Comparison of ENCODE assay signal across 25 cellular contexts in genomic region chr18:46772396-46772795, GRCh38. TPM values are rescaled to one million over a fixed set of nuclear protein-coding genes. Genes with fewer than 3 reads are reported as not detected.
DNase-seq lines count a peak whose midpoint lies in the region; ATAC-seq, FAIRE-seq and TF ChIP-seq lines count a peak whose summit lies in the region.
"Had no signal": no experiment of that assay in that cellular context is flagged by ENCODE, and none has a peak within 500 bp of the region (broad histone marks: within the 10 kb centered on the region; RNA-seq: fewer than 3 reads in every experiment).

No MANE protein-coding gene starts in this region.

- H3K9ac ChIP-seq in HepG2 (ENCODE audit: insufficient read depth, low read depth, low read length), result no peak overlapping the region

- in situ Hi-C loops in HepG2 (cut with HindIII; ENCODE audit: extremely low pct_ligation_motif_present, low pct_unique_long_range_greater_than_20kb), result no loop called here

- peaks cover 6% of the 10 kb centered on the region for H3K9me3 Mint-ChIP-seq in WTC11
- H3K9me3 Mint-ChIP-seq: activated naive CD4-positive, alpha-beta T cell treated with anti-CD3 and anti-CD28 coated beads, Interleukin-2, amount 50 U/mL, for 24 hours; CD8-positive, alpha-beta T cell had no signal

- no peaks in the 10 kb centered on the region for H3K27me3 ChIP-seq in HepG2 (ENCODE audit: control insufficient read depth in 1 of 2, insufficient read depth in 2 of 2, low read length in 2 of 2)
- H3K27me3 ChIP-seq in right lobe of liver, result no peaks in the 10 kb centered on the region
- H3K27me3 ChIP-seq in suprapubic skin, result no peaks in the 10 kb centered on the region
- H3K27me3 ChIP-seq: body of pancreas, sigmoid colon, tibial nerve had no signal

- DNase-seq in HepG2 (ENCODE audit: low spot score), result no peak
- no peak for DNase-seq in right lobe of liver
- peak; percentile 30 for DNase-seq in NB4 (ENCODE audit: low read depth)
- DNase-seq in WTC11 (ENCODE audit: low spot score), result no peak
- DNase-seq in suprapubic skin (ENCODE audit: low spot score in 2 of 2), result no peak
- DNase-seq: activated CD4-positive, alpha-beta T cell treated with anti-CD3 and anti-CD28 coated beads for 4 hours; body of pancreas; CD8-positive, alpha-beta T cell; mesenchymal stem cell; NCI-H2029; NCI-H526; sigmoid colon; stimulated activated CD4-positive, alpha-beta T cell treated with anti-CD3 and anti-CD28 coated beads, Interleukin-2, amount 100 ng/mL, for 48 hours; stimulated activated CD8-positive, alpha-beta memory T cell treated with anti-CD3 and anti-CD28 coated beads, Interleukin-4, amount 100 ng/mL, for 48 hours; T-helper 17 cell had no signal

- no peak overlapping the region for H3K4me2 ChIP-seq in HepG2 (ENCODE audit: low read depth, low read length)

- TF ChIP-seq EP300 in HepG2 (IDR thresholded peaks at IDR 0.05; ENCODE audit: low read depth in 2 of 2, low read length in 2 of 2) (no peak), HepG2 (CRISPR knock-in tag; IDR thresholded peaks at IDR 0.05; ENCODE audit: borderline replicate concordance) (no peak), suprapubic skin (IDR thresholded peaks at IDR 0.05) (no peak)

- H3K4me3 Mint-ChIP-seq in WTC11, result no peak overlapping the region
- H3K4me3 Mint-ChIP-seq: activated naive CD4-positive, alpha-beta T cell treated with anti-CD3 and anti-CD28 coated beads, Interleukin-2, amount 50 U/mL, for 24 hours; CD8-positive, alpha-beta T cell; T-helper 17 cell had no signal

- no peak for TF ChIP-seq RAD21 in HepG2 (CRISPR knock-in tag; IDR thresholded peaks at IDR 0.05)

- H3K4me3 ChIP-seq in HepG2 (replicated peaks in 1 of 3; ENCODE audit: insufficient read depth in 1 of 3, low read depth in 2 of 3, low read length in 3 of 3) (no peak overlapping the region), right lobe of liver (no peak overlapping the region), NB4 (ENCODE audit: low read depth, low read length) (no peak overlapping the region), suprapubic skin (no peak overlapping the region)
- H3K4me3 ChIP-seq: body of pancreas, esophagus muscularis mucosa, sigmoid colon, tibial nerve had no signal

- ATAC-seq in HepG2 (peak; percentile 54; the same call in 2 of the 3 replicates), right lobe of liver (no peak), WTC11 (peak; percentile 77), GM18502 (IDR thresholded peaks at IDR 0.05; ENCODE audit: poor library complexity, unreplicated experiment) (no peak), GM21381 (IDR thresholded peaks at IDR 0.05; ENCODE audit: unreplicated experiment) (no peak), HG03439 (IDR thresholded peaks at IDR 0.05; ENCODE audit: unreplicated experiment) (no peak)
- ATAC-seq: body of pancreas; CD8-positive, alpha-beta T cell; T-helper 17 cell had no signal

- no peak overlapping the region for H3K27ac Mint-ChIP-seq in WTC11
- H3K27ac Mint-ChIP-seq: activated naive CD4-positive, alpha-beta T cell treated with anti-CD3 and anti-CD28 coated beads, Interleukin-2, amount 50 U/mL, for 24 hours; CD8-positive, alpha-beta T cell; T-helper 17 cell had no signal

- H3K4me1 ChIP-seq in HepG2 (ENCODE audit: insufficient read depth, low read length) (no peaks in the 10 kb centered on the region), right lobe of liver (no peaks in the 10 kb centered on the region), suprapubic skin (no peaks in the 10 kb centered on the region)
- H3K4me1 ChIP-seq: body of pancreas, sigmoid colon, tibial nerve had no signal

- no peaks in the 10 kb centered on the region for H3K9me3 ChIP-seq in HepG2 (ENCODE audit: low read length)
- H3K9me3 ChIP-seq in right lobe of liver, result no peaks in the 10 kb centered on the region
- no peaks in the 10 kb centered on the region for H3K9me3 ChIP-seq in suprapubic skin
- H3K9me3 ChIP-seq: body of pancreas, esophagus muscularis mucosa, sigmoid colon, tibial nerve had no signal

- 21% methylated on average over 5 of the region's 5 CpGs for whole genome bisulfite sequencing in HepG2 (ENCODE audit: low lambda C conversion rate)
- 48% methylated on average over 3 of the region's 5 CpGs for WGBS in right lobe of liver (ENCODE audit: insufficient coverage, low coverage, low lambda C conversion rate, missing lambda C conversion rate)
- 76% methylated on average over 5 of the region's 5 CpGs for WGBS in suprapubic skin

- peaks cover 41% of the 10 kb centered on the region for H3K4me1 Mint-ChIP-seq in WTC11
- H3K4me1 Mint-ChIP-seq: activated naive CD4-positive, alpha-beta T cell treated with anti-CD3 and anti-CD28 coated beads, Interleukin-2, amount 50 U/mL, for 24 hours had no signal

- no peak overlapping the region for H3K27ac ChIP-seq in HepG2 (ENCODE audit: extremely low read length, insufficient read depth, low read length)
- H3K27ac ChIP-seq in right lobe of liver, result no peak overlapping the region
- no peak overlapping the region for H3K27ac ChIP-seq in suprapubic skin
- H3K27ac ChIP-seq: body of pancreas, esophagus muscularis mucosa, RWPE1, sigmoid colon, tibial nerve had no signal

- H3K79me2 ChIP-seq in HepG2 (ENCODE audit: insufficient read depth, low read length), result no peaks in the 10 kb centered on the region

- no peak overlapping the region for H2AFZ ChIP-seq in HepG2 (ENCODE audit: low read length)

- intact Hi-C loops in HepG2 (cut with micrococcal nuclease; ENCODE audit: unreplicated experiment), result no loop called here
- intact Hi-C loops in right lobe of liver (cut with DNase I), result no loop called here

- POLR2A ChIA-PET in HepG2 (lab: Yijun Ruan, JAX), result no interaction called here
- POLR2A ChIA-PET in WTC11 (lab: Charles Lee), result interaction anchor here (1.1 kb wide), 1 partner anchor 10 kb away, joined by 3 read pairs; no protein-coding TSS in a partner anchor

- no peaks in the 10 kb centered on the region for H4K20me1 ChIP-seq in HepG2 (ENCODE audit: insufficient read depth, low read length)

- H3K36me3 ChIP-seq in HepG2 (replicated peaks in 1 of 2; ENCODE audit: control insufficient read depth in 1 of 2, insufficient read depth in 2 of 2, low read length in 2 of 2), result no peaks in the 10 kb centered on the region
- H3K36me3 ChIP-seq in right lobe of liver, result no peaks in the 10 kb centered on the region
- H3K36me3 ChIP-seq in suprapubic skin, result no peaks in the 10 kb centered on the region
- H3K36me3 ChIP-seq: esophagus muscularis mucosa, sigmoid colon, tibial nerve had no signal

- CTCF ChIA-PET in HepG2 (lab: Yijun Ruan, JAX; ENCODE audit: low intra/inter-chr PET ratio, low total read pairs) (no interaction called here), WTC11 (lab: Charles Lee) (interaction anchor here (1.4 to 4.7 kb wide), 4 partner anchors 16 to 114 kb away, joined by 3 to 23 read pairs (median 10); partner anchors contain the start of genes LOXHD1 and ST8SIA5)

- no peak for FAIRE-seq in HepG2 (lab: Jason Lieb, UNC)
- FAIRE-seq: G401.6, keratinocyte had no signal

- TF ChIP-seq POLR2A in HepG2 (IDR thresholded peaks at IDR 0.05; ENCODE audit: insufficient read depth in 1 of 2, low read depth in 2 of 2, low read length in 2 of 2) (no peak), right lobe of liver (IDR thresholded peaks at IDR 0.05) (no peak), NB4 (IDR thresholded peaks at IDR 0.05; ENCODE audit: extremely low read depth, insufficient read length) (no peak), suprapubic skin (IDR thresholded peaks at IDR 0.05) (no peak)

- no peaks in the 10 kb centered on the region for H3K36me3 Mint-ChIP-seq in WTC11
- H3K36me3 Mint-ChIP-seq: activated naive CD4-positive, alpha-beta T cell treated with anti-CD3 and anti-CD28 coated beads, Interleukin-2, amount 50 U/mL, for 24 hours; CD8-positive, alpha-beta T cell had no signal

- H3K27me3 Mint-ChIP-seq in WTC11 (ENCODE audit: low read depth), result peaks cover 3% of the 10 kb centered on the region; the same call in 1 of the 2 replicates

- TF ChIP-seq CTCF in HepG2 (CRISPR knock-in tag; IDR thresholded peaks at IDR 0.05) (no peak), right lobe of liver (IDR thresholded peaks at IDR 0.05) (no peak), NB4 (IDR thresholded peaks at IDR 0.05; ENCODE audit: low read depth, low read length) (no peak), WTC11 (IDR thresholded peaks at IDR 0.05) (no peak), suprapubic skin (IDR thresholded peaks at IDR 0.05) (no peak)

- BruUV-seq in HepG2 (replicated peaks; lab: Mats Ljungman, UMichigan), result no TSS peak

TF ChIP-seq in HepG2, 621 proteins besides CTCF, POLR2A, EP300 and RAD21 (continues in another document):
- no peak for TF ChIP-seq SMC3 (IDR thresholded peaks at IDR 0.05; ENCODE audit: low read length)

TF ChIP-seq in WTC11, 78 proteins besides CTCF, POLR2A, EP300 and RAD21 (continues in another document):
- TF ChIP-seq ZMAT4 (CRISPR knock-in tag; IDR thresholded peaks at IDR 0.05), result no peak

RNA-seq across cellular contexts. Expression of gene ST8SIA5, which starts 15.5 kb away (rescaled TPM):
- total RNA-seq in HepG2 (2016; rRNA removed; fragmentation: Illumina TruSeq; extraction: Trizol) (0.07 and 0.08 TPM in 2 replicates), right lobe of liver (under 1 TPM in 2 of 6 experiments, not detected in 4; 0.07 to 0.92 TPM), WTC11 (2021) (2.8 to 5.4 TPM (median 3.1 TPM) in 3 replicates), suprapubic skin (not detected)
- not detected in 2 replicates for total RNA-seq in HepG2 (2016; cell fraction: cytosol; rRNA removed; fragmentation: Illumina TruSeq; extraction: Trizol; ENCODE audit: low read depth)
- 0.06 TPM in 1 of 2 replicates, not detected in the other for total RNA-seq in HepG2 (2016; cell fraction: insoluble cytoplasmic fraction; rRNA removed; fragmentation: Illumina TruSeq; extraction: Trizol)
- 0.25 TPM in 1 of 2 replicates, not detected in the other for total RNA-seq in HepG2 (2016; cell fraction: membrane; rRNA removed; fragmentation: Illumina TruSeq; extraction: Trizol)
- total RNA-seq in HepG2 (2016; cell fraction: nucleus; rRNA removed; fragmentation: Illumina TruSeq; extraction: Trizol), result not detected in 2 replicates
- polyA plus RNA-seq in HepG2 (2011; rRNA removed), result 0.20 and 0.76 TPM in 2 replicates
- 0.04 and 0.08 TPM in 2 replicates for polyA plus RNA-seq in HepG2 (2011; cell fraction: cytosol; rRNA removed)
- polyA plus RNA-seq in HepG2 (2011; cell fraction: nucleus; rRNA removed), result 1.1 and 1.6 TPM in 2 replicates
- 0.20 and 0.31 TPM in 2 replicates for polyA plus RNA-seq in HepG2 (2012)
- not detected in 2 replicates for polyA plus RNA-seq in HepG2 (2016; cell fraction: cytosol; fragmentation: Illumina TruSeq; extraction: Trizol; ENCODE audit: low read depth)
- polyA plus RNA-seq in HepG2 (2016; cell fraction: insoluble cytoplasmic fraction; fragmentation: Illumina TruSeq; extraction: Trizol; ENCODE audit: low read depth), result not detected in 2 replicates
- polyA plus RNA-seq in HepG2 (2016; cell fraction: membrane; fragmentation: Illumina TruSeq; extraction: Trizol; ENCODE audit: low read depth), result 0.10 and 0.38 TPM in 2 replicates
- 0.12 and 2.0 TPM in 2 replicates for polyA plus RNA-seq in HepG2 (2016; cell fraction: nucleus; fragmentation: Illumina TruSeq; extraction: Trizol; ENCODE audit: insufficient read depth, low read depth)
- 0.16 TPM in 2 replicates for polyA minus RNA-seq in HepG2 (2011; rRNA and poly(A)+ RNA removed; ENCODE audit: low replicate concordance)
- polyA minus RNA-seq in HepG2 (2011; cell fraction: cytosol; rRNA and poly(A)+ RNA removed), result not detected in 2 replicates
- polyA minus RNA-seq in HepG2 (2011; cell fraction: nucleus; rRNA and poly(A)+ RNA removed), result 0.50 and 0.64 TPM in 2 replicates
- total RNA-seq: CD8-positive, alpha-beta T cell; MCF 10A; tibial nerve had no signal

Comparison
In these comparisons a context has a peak if more than half of its experiments do, and no peak if none do; other contexts are left out.
1. ATAC-seq: peak in HepG2 (single experiment) and WTC11 (single experiment); none in right lobe of liver (0 of 4), GM18502 (single experiment), GM21381 (single experiment) and HG03439 (single experiment).